Comparison of ENCODE assay signal across 23 cellular contexts in the genomic region with DNA sequence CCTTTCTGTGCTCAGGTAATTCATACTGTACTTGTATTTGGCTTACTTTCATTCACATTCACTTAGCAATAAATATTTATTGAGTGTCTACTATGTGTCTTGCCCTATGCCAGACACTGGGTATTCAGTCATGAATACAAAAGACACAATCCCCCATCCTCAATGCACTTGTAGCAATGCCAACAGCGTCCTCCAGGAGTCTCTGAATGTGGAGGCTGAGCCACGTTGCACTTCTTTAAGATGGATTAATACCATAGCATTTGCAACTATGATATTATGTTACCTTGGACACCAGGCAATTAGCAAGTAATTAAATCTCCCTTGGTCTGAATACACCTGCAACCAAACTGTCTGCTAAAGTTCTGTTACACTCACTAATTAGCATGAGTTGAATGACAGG. TPM values are rescaled to one million over a fixed set of nuclear protein-coding genes. Genes with fewer than 3 reads are reported as not detected.
A peak's percentile ranks its signal among the peaks of the same experiment; 100 is the strongest.
DNase-seq lines count a peak whose midpoint lies in the region; ATAC-seq and TF ChIP-seq lines count a peak whose summit lies in the region.
"Had no signal": no experiment of that assay in that cellular context is flagged by ENCODE, and none has a peak within 500 bp of the region (broad histone marks: within the 10 kb centered on the region; RNA-seq: fewer than 3 reads in every experiment).

No MANE protein-coding gene starts in this region.

- ATAC-seq in PC-3 (no peak), GM21619 (IDR thresholded peaks at IDR 0.05; ENCODE audit: unreplicated experiment) (no peak)
- ATAC-seq: foreskin keratinocyte; naive thymus-derived CD8-positive, alpha-beta T cell; stimulated activated naive CD8-positive, alpha-beta T cell treated with anti-CD3 and anti-CD28 coated beads, Interleukin-15, Interleukin-2, amounts not matched to agents 100 U/mL and 50 U/mL, for 24 hours had no signal

- intact Hi-C loops in PC-3 (cut with micrococcal nuclease) (no loop called here), esophagus muscularis mucosa (cut with DNase I) (no loop called here)

- H2AFZ ChIP-seq in PC-3 (ENCODE audit: low read length) = no peak overlapping the region
- no peak overlapping the region for H2AFZ ChIP-seq in neural progenitor cell (replicated peaks)

- H3K27ac Mint-ChIP-seq in neural progenitor cell = no peak overlapping the region
- H3K27ac Mint-ChIP-seq: activated CD4-positive, alpha-beta T cell treated with anti-CD3 and anti-CD28 coated beads, Interleukin-2, amount 10 ng/mL, durations not matched to agents 24 days and 14 days; memory B cell; naive thymus-derived CD8-positive, alpha-beta T cell had no signal

- peaks cover 79% of the 10 kb centered on the region for H3K27me3 ChIP-seq in PC-3 (ENCODE audit: low read length)
- no peaks in the 10 kb centered on the region for H3K27me3 ChIP-seq in neural progenitor cell
- no peaks in the 10 kb centered on the region for H3K27me3 ChIP-seq in esophagus muscularis mucosa
- H3K27me3 ChIP-seq: foreskin keratinocyte had no signal

- H3K9me2 ChIP-seq in PC-3 (replicated peaks; ENCODE audit: low read length) = no peaks in the 10 kb centered on the region

- H3K9ac ChIP-seq in PC-3 (ENCODE audit: low read length) (no peak overlapping the region), neural progenitor cell (no peak overlapping the region)
- H3K9ac ChIP-seq: KMS-11 had no signal

- H4K20me1 ChIP-seq in PC-3 (ENCODE audit: low read length) = no peaks in the 10 kb centered on the region
- H4K20me1 ChIP-seq in neural progenitor cell (ENCODE audit: low read depth) = no peaks in the 10 kb centered on the region

- POLR2A ChIA-PET in HEK293T (lab: Yijun Ruan, JAX) (no interaction called here), PC-3 (lab: Charles Lee; ENCODE audit: unreplicated experiment) (no interaction called here)

- H3K27me3 Mint-ChIP-seq in neural progenitor cell (ENCODE audit: insufficient read depth, low read depth) = peaks cover 14% of the 10 kb centered on the region

- H3K9me3 ChIP-seq in PC-3 (ENCODE audit: low read length) = no peaks in the 10 kb centered on the region
- H3K9me3 ChIP-seq in neural progenitor cell (ENCODE audit: low read depth) = no peaks in the 10 kb centered on the region
- H3K9me3 ChIP-seq in esophagus muscularis mucosa = no peaks in the 10 kb centered on the region
- H3K9me3 ChIP-seq: transverse colon had no signal

- H3K9me3 Mint-ChIP-seq in neural progenitor cell = no peaks in the 10 kb centered on the region
- H3K9me3 Mint-ChIP-seq: activated CD4-positive, alpha-beta T cell treated with anti-CD3 and anti-CD28 coated beads, Interleukin-2, amount 10 ng/mL, durations not matched to agents 24 days and 14 days; memory B cell; naive thymus-derived CD8-positive, alpha-beta T cell had no signal

- no peak for TF ChIP-seq EP300 in esophagus muscularis mucosa (IDR thresholded peaks at IDR 0.05)

- H3F3A ChIP-seq in PC-3 (ENCODE audit: low read length, unreplicated experiment) (no peaks in the 10 kb centered on the region), neural progenitor cell (ENCODE audit: low read depth) (peaks cover 39% of the 10 kb centered on the region)

- H3K36me3 Mint-ChIP-seq in neural progenitor cell = no peaks in the 10 kb centered on the region
- H3K36me3 Mint-ChIP-seq: memory B cell; naive thymus-derived CD8-positive, alpha-beta T cell had no signal

- TF ChIP-seq POLR2A in esophagus muscularis mucosa (IDR thresholded peaks at IDR 0.05; ENCODE audit: low read depth) = no peak

- peak; percentile 7 for DNase-seq in DMS53 (lab: John Stamatoyannopoulos, UW)
- DNase-seq in DMS53 treated with DMSO at 0.1 percent for 48 hours (lab: John Stamatoyannopoulos, UW; ENCODE audit: unreplicated experiment) = no peak
- peak; percentile 36 for DNase-seq in HEK293T (ENCODE audit: extremely low spot score)
- DNase-seq in PC-3 = no peak
- peak; percentile 53 for DNase-seq in neural progenitor cell (ENCODE audit: low spot score)
- no peak for DNase-seq in SW480 (ENCODE audit: low spot score)
- no peak for DNase-seq in esophagus muscularis mucosa (ENCODE audit: extremely low spot score)
- DNase-seq: 8988T; activated CD4-positive, alpha-beta T cell treated with anti-CD3 and anti-CD28 coated beads, Interleukin-2, amount 10 ng/mL, durations not matched to agents 24 days and 14 days; cortex of kidney; foreskin keratinocyte; kidney glomerular epithelial cell; naive thymus-derived CD8-positive, alpha-beta T cell; NK-92 treated with Interleukin-12 subunit alpha and Interleukin-12 subunit beta, amount 100 ng/mL, for 24 hours; posterior cingulate gyrus; stimulated activated naive CD8-positive, alpha-beta T cell treated with anti-CD3 and anti-CD28 coated beads, Interleukin-15, Interleukin-2, amounts not matched to agents 100 U/mL and 50 U/mL, for 24 hours; transverse colon had no signal

- CTCF ChIA-PET in HEK293T (lab: Yijun Ruan, JAX) = no interaction called here
- CTCF ChIA-PET in PC-3 (lab: Charles Lee) = no interaction called here

- no peak overlapping the region for H3K4me3 ChIP-seq in PC-3 (ENCODE audit: low read length)
- H3K4me3 ChIP-seq in neural progenitor cell = no peak overlapping the region
- H3K4me3 ChIP-seq in esophagus muscularis mucosa = no peak overlapping the region
- H3K4me3 ChIP-seq: transverse colon had no signal

- no TSS peak for BruUV-seq in PC-3 (replicated peaks; lab: Mats Ljungman, UMichigan)

- WGBS in esophagus muscularis mucosa = 36% methylated on average over 2 of the region's 2 CpGs

- H3K36me3 ChIP-seq in PC-3 (ENCODE audit: low read depth, low read length) (no peaks in the 10 kb centered on the region), neural progenitor cell (no peaks in the 10 kb centered on the region), esophagus muscularis mucosa (no peaks in the 10 kb centered on the region)
- H3K36me3 ChIP-seq: transverse colon had no signal

- H3K4me2 ChIP-seq in PC-3 (ENCODE audit: low read length) (no peak overlapping the region), neural progenitor cell (no peak overlapping the region)
- H3K4me2 ChIP-seq: KMS-11 had no signal

- H3K4me3 Mint-ChIP-seq in neural progenitor cell = no peak overlapping the region
- H3K4me3 Mint-ChIP-seq: activated CD4-positive, alpha-beta T cell treated with anti-CD3 and anti-CD28 coated beads, Interleukin-2, amount 10 ng/mL, durations not matched to agents 24 days and 14 days; memory B cell; naive thymus-derived CD8-positive, alpha-beta T cell had no signal

- TF ChIP-seq CTCF in PC-3 (conservative IDR thresholded peaks at IDR 0.05; ENCODE audit: low read depth, low read length) = peak; percentile 51
- TF ChIP-seq CTCF in neural progenitor cell (IDR thresholded peaks at IDR 0.05) = peak; percentile 47
- no peak for TF ChIP-seq CTCF in esophagus muscularis mucosa (IDR thresholded peaks at IDR 0.05)

- H3K4me1 Mint-ChIP-seq in neural progenitor cell = no peaks in the 10 kb centered on the region
- H3K4me1 Mint-ChIP-seq: activated CD4-positive, alpha-beta T cell treated with anti-CD3 and anti-CD28 coated beads, Interleukin-2, amount 10 ng/mL, durations not matched to agents 24 days and 14 days; memory B cell; naive thymus-derived CD8-positive, alpha-beta T cell had no signal

- H3K27ac ChIP-seq in PC-3 (ENCODE audit: low read length) (no peak overlapping the region), neural progenitor cell (no peak overlapping the region), esophagus muscularis mucosa (replicated peaks in 1 of 4) (no peak overlapping the region)
- H3K27ac ChIP-seq: foreskin keratinocyte, KMS-11, transverse colon had no signal

- H3K4me1 ChIP-seq in PC-3 (ENCODE audit: insufficient read depth, low read length) (no peaks in the 10 kb centered on the region), neural progenitor cell (peaks cover 52% of the 10 kb centered on the region), esophagus muscularis mucosa (no peaks in the 10 kb centered on the region)
- H3K4me1 ChIP-seq: foreskin keratinocyte, transverse colon had no signal

- no peaks in the 10 kb centered on the region for H3K79me2 ChIP-seq in PC-3 (ENCODE audit: low read length)
- H3K79me2 ChIP-seq in neural progenitor cell (ENCODE audit: low read depth) = no peaks in the 10 kb centered on the region

TF ChIP-seq in HEK293T, 16 proteins besides CTCF, POLR2A, EP300 and RAD21:
- TF ChIP-seq CTBP1 (IDR thresholded peaks at IDR 0.05; ENCODE audit: borderline replicate concordance) (no peak), ARNT (IDR thresholded peaks at IDR 0.05) (no peak), FOXK2 (IDR thresholded peaks at IDR 0.05) (no peak), BHLHE40 (IDR thresholded peaks at IDR 0.05; ENCODE audit: borderline replicate concordance) (no peak), L3MBTL2 (conservative IDR thresholded peaks at IDR 0.05) (no peak), SP1 (IDR thresholded peaks at IDR 0.05) (no peak), HDGF (IDR thresholded peaks at IDR 0.05; ENCODE audit: borderline replicate concordance) (no peak), ZNF384 (IDR thresholded peaks at IDR 0.05) (no peak)
- TF ChIP-seq, protein P1, sequence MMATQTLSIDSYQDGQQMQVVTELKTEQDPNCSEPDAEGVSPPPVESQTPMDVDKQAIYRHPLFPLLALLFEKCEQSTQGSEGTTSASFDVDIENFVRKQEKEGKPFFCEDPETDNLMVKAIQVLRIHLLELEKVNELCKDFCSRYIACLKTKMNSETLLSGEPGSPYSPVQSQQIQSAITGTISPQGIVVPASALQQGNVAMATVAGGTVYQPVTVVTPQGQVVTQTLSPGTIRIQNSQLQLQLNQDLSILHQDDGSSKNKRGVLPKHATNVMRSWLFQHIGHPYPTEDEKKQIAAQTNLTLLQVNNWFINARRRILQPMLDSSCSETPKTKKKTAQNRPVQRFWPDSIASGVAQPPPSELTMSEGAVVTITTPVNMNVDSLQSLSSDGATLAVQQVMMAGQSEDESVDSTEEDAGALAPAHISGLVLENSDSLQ (IDR thresholded peaks at IDR 0.05) = no peak
TF ChIP-seq in HEK293T: peak in this region for 0.

RNA-seq across cellular contexts. Expression of a gene that starts 58.8 kb away (rescaled TPM):
- total RNA-seq in PC-3 (2014; rRNA removed) (not detected in 2 replicates), neural progenitor cell (ENCODE audit: low replicate concordance) (453 and 513 TPM in 2 replicates), esophagus muscularis mucosa (not detected)
- total RNA-seq: activated CD4-positive, alpha-beta T cell treated with anti-CD3 and anti-CD28 coated beads, Interleukin-2, amount 10 ng/mL, durations not matched to agents 24 days and 14 days; endothelial cell of umbilical vein; foreskin keratinocyte; naive thymus-derived CD8-positive, alpha-beta T cell; RPMI7951; skeletal muscle tissue; transverse colon had no signal

Comparison
In these comparisons a context has a peak if more than half of its experiments do, and no peak if none do; other contexts are left out.
1. DNase-seq: peak in DMS53 (single experiment), HEK293T (single experiment) and neural progenitor cell (single experiment); none in DMS53 treated with DMSO at 0.1 percent for 48 hours (single experiment), PC-3 (single experiment), SW480 (single experiment) and esophagus muscularis mucosa (single experiment).
2. CTCF ChIP-seq: peak in PC-3 (single experiment) and neural progenitor cell (single experiment); none in esophagus muscularis mucosa (0 of 3).
3. RNA of a gene that starts 58.8 kb away (total RNA-seq): 453 to 513 TPM in neural progenitor cell; not detected in PC-3 and not detected in esophagus muscularis mucosa; every median in the first group is over 100 times any median in the second.